In the genomic region with DNA sequence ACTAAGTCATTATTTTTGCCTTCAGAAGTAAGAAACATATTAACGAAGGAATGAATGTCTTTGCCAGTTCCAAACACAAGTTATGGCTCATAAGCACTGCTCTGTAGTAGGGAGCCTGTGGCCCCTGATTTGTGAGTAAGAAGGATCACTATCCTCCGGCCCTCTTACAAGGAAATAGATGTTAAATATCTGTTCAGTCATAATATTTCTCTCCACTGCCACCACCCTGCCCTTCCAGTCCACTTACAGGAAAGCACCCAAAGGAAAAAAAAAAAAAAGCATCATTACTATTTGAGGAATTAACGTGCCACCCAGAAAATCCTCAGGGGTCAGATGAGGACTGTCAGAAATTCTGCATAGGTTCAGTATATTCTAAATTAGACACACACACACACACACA, we compare ENCODE assay signal across 12 cellular contexts.
DNase-seq lines count a peak whose midpoint lies in the region; ATAC-seq and TF ChIP-seq lines count a peak whose summit lies in the region.
"Had no signal": no experiment of that assay in that cellular context is flagged by ENCODE, and none has a peak within 500 bp of the region (broad histone marks: within the 10 kb centered on the region; RNA-seq: fewer than 3 reads in every experiment).

No MANE protein-coding gene starts in this region.

- H3K27me3 Mint-ChIP-seq in activated CD4-positive, alpha-beta T cell treated with anti-CD3 and anti-CD28 coated beads, Interleukin-2, amount 10 ng/mL, durations not matched to agents 24 days and 14 days, result no peaks in the 10 kb centered on the region
- no peaks in the 10 kb centered on the region for H3K27me3 Mint-ChIP-seq in activated CD4-positive, alpha-beta memory T cell treated with anti-CD3 and anti-CD28 coated beads, Interleukin-2, amount 10 ng/mL, durations not matched to agents 7 days and 5 days
- H3K27me3 Mint-ChIP-seq in nephron progenitor cell (ENCODE audit: low read depth, poor library complexity), result no peaks in the 10 kb centered on the region

- H3K27ac Mint-ChIP-seq in activated CD4-positive, alpha-beta T cell treated with anti-CD3 and anti-CD28 coated beads, Interleukin-2, amount 10 ng/mL, durations not matched to agents 24 days and 14 days, result peak overlapping the region; percentile 98
- peak overlapping the region; percentile 80 for H3K27ac Mint-ChIP-seq in activated CD4-positive, alpha-beta memory T cell treated with anti-CD3 and anti-CD28 coated beads, Interleukin-2, amount 10 ng/mL, durations not matched to agents 7 days and 5 days
- H3K27ac Mint-ChIP-seq in stimulated activated effector memory CD8-positive, alpha-beta T cell treated with anti-CD3 and anti-CD28 coated beads, Interleukin-12 subunit alpha, Interleukin-12 subunit beta, amount 100 ng/mL, for 72 hours, result peak overlapping the region; percentile 96
- H3K27ac Mint-ChIP-seq in nephron progenitor cell, result no peak overlapping the region

- DNase-seq in activated CD4-positive, alpha-beta T cell treated with anti-CD3 and anti-CD28 coated beads, Interleukin-2, amount 10 ng/mL, durations not matched to agents 24 days and 14 days, result peak; percentile 56
- no peak for DNase-seq in activated CD4-positive, alpha-beta T cell treated with anti-CD3 and anti-CD28 coated beads, Interleukin-2, amount 50 U/mL, for 4 hours
- DNase-seq in activated CD4-positive, alpha-beta memory T cell treated with anti-CD3 and anti-CD28 coated beads, Interleukin-2, amount 10 ng/mL, durations not matched to agents 7 days and 5 days, result no peak
- DNase-seq in kidney glomerular epithelial cell (lab: John Stamatoyannopoulos, UW), result peak; percentile 69
- DNase-seq in stimulated activated effector memory CD8-positive, alpha-beta T cell treated with anti-CD3 and anti-CD28 coated beads, Interleukin-12 subunit alpha, Interleukin-12 subunit beta, amount 100 ng/mL, for 72 hours (ENCODE audit: low spot score in 2 of 2), result peak in 1 of 2 donors; percentile 38
- DNase-seq in nephron progenitor cell, result no peak
- no peak for DNase-seq in adrenal gland
- no peak for DNase-seq in activated CD4-positive, CD25-positive, alpha-beta regulatory T cell (lab: John Stamatoyannopoulos, UW)
- DNase-seq: hypothalamus; NCI-H2081; stimulated activated CD4-positive, alpha-beta T cell treated with anti-CD3 and anti-CD28 coated beads, Interleukin-4, amount 100 ng/mL, for 4 hours had no signal

- peaks cover 6 to 19% of the 10 kb centered on the region in 2 donors for H3K4me1 ChIP-seq in adrenal gland (replicated peaks in 1 of 2)

- peak overlapping the region; percentile 81 for H3K4me3 Mint-ChIP-seq in activated CD4-positive, alpha-beta T cell treated with anti-CD3 and anti-CD28 coated beads, Interleukin-2, amount 10 ng/mL, durations not matched to agents 24 days and 14 days
- H3K4me3 Mint-ChIP-seq in activated CD4-positive, alpha-beta memory T cell treated with anti-CD3 and anti-CD28 coated beads, Interleukin-2, amount 10 ng/mL, durations not matched to agents 7 days and 5 days, result peak overlapping the region; percentile 43
- H3K4me3 Mint-ChIP-seq in stimulated activated effector memory CD8-positive, alpha-beta T cell treated with anti-CD3 and anti-CD28 coated beads, Interleukin-12 subunit alpha, Interleukin-12 subunit beta, amount 100 ng/mL, for 72 hours, result peak overlapping the region; percentile 71
- no peak overlapping the region for H3K4me3 Mint-ChIP-seq in nephron progenitor cell

- intact Hi-C loops in activated CD4-positive, alpha-beta T cell treated with anti-CD3 and anti-CD28 coated beads, Interleukin-2, amount 10 ng/mL, durations not matched to agents 24 days and 14 days (cut with micrococcal nuclease), result loop anchor here (2.0 kb wide), 1 partner anchor 367 kb away; no protein-coding TSS in a partner anchor
- intact Hi-C loops in adrenal gland (cut with DNase I), result no loop called here

- peaks cover 0 to 21% of the 10 kb centered on the region in 2 donors for H3K36me3 ChIP-seq in adrenal gland (replicated peaks in 1 of 2)

- H3K4me3 ChIP-seq in adrenal gland, result no peak overlapping the region
- H3K4me3 ChIP-seq: A549 had no signal

- no peak for TF ChIP-seq POLR2A in adrenal gland (IDR thresholded peaks at IDR 0.05)

- peak overlapping the region in 2 of 5 donors; percentile 56 to 78 for H3K27ac ChIP-seq in adrenal gland
- H3K27ac ChIP-seq: A549 had no signal

- H3K27me3 ChIP-seq in adrenal gland, result no peaks in the 10 kb centered on the region

- H3K36me3 Mint-ChIP-seq in activated CD4-positive, alpha-beta T cell treated with anti-CD3 and anti-CD28 coated beads, Interleukin-2, amount 10 ng/mL, durations not matched to agents 24 days and 14 days (ENCODE audit: low read depth), result peaks cover 96% of the 10 kb centered on the region
- peaks cover 100% of the 10 kb centered on the region for H3K36me3 Mint-ChIP-seq in activated CD4-positive, alpha-beta memory T cell treated with anti-CD3 and anti-CD28 coated beads, Interleukin-2, amount 10 ng/mL, durations not matched to agents 7 days and 5 days (ENCODE audit: low read depth)
- peaks cover 100% of the 10 kb centered on the region for H3K36me3 Mint-ChIP-seq in stimulated activated effector memory CD8-positive, alpha-beta T cell treated with anti-CD3 and anti-CD28 coated beads, Interleukin-12 subunit alpha, Interleukin-12 subunit beta, amount 100 ng/mL, for 72 hours
- H3K36me3 Mint-ChIP-seq in nephron progenitor cell (ENCODE audit: low read depth), result peaks cover 78% of the 10 kb centered on the region

- peaks cover 89% of the 10 kb centered on the region for H3K4me1 Mint-ChIP-seq in activated CD4-positive, alpha-beta T cell treated with anti-CD3 and anti-CD28 coated beads, Interleukin-2, amount 10 ng/mL, durations not matched to agents 24 days and 14 days
- H3K4me1 Mint-ChIP-seq in activated CD4-positive, alpha-beta memory T cell treated with anti-CD3 and anti-CD28 coated beads, Interleukin-2, amount 10 ng/mL, durations not matched to agents 7 days and 5 days, result peaks cover 92% of the 10 kb centered on the region
- H3K4me1 Mint-ChIP-seq in stimulated activated effector memory CD8-positive, alpha-beta T cell treated with anti-CD3 and anti-CD28 coated beads, Interleukin-12 subunit alpha, Interleukin-12 subunit beta, amount 100 ng/mL, for 72 hours, result peaks cover 97% of the 10 kb centered on the region
- H3K4me1 Mint-ChIP-seq in nephron progenitor cell, result peaks cover 59% of the 10 kb centered on the region

- POLR2A ChIA-PET in activated CD4-positive, alpha-beta memory T cell treated with anti-CD3 and anti-CD28 coated beads, Interleukin-2, amount 10 ng/mL, durations not matched to agents 7 days and 5 days (lab: Charles Lee), result interaction anchor here (1.7 to 21.4 kb wide), 8 partner anchors 11 to 174 kb away, joined by 4 to 884 read pairs (median 18); no protein-coding TSS in a partner anchor

- TF ChIP-seq CTCF in nephron progenitor cell (IDR thresholded peaks at IDR 0.05), result no peak
- TF ChIP-seq CTCF in adrenal gland (IDR thresholded peaks at IDR 0.05), result no peak

- H3K9me3 Mint-ChIP-seq in activated CD4-positive, alpha-beta T cell treated with anti-CD3 and anti-CD28 coated beads, Interleukin-2, amount 10 ng/mL, durations not matched to agents 24 days and 14 days, result no peaks in the 10 kb centered on the region
- H3K9me3 Mint-ChIP-seq in activated CD4-positive, alpha-beta memory T cell treated with anti-CD3 and anti-CD28 coated beads, Interleukin-2, amount 10 ng/mL, durations not matched to agents 7 days and 5 days, result no peaks in the 10 kb centered on the region
- H3K9me3 Mint-ChIP-seq in stimulated activated effector memory CD8-positive, alpha-beta T cell treated with anti-CD3 and anti-CD28 coated beads, Interleukin-12 subunit alpha, Interleukin-12 subunit beta, amount 100 ng/mL, for 72 hours, result no peaks in the 10 kb centered on the region
- no peaks in the 10 kb centered on the region for H3K9me3 Mint-ChIP-seq in nephron progenitor cell

- WGBS in adrenal gland, 4 donors, result 65 to 82% (median 71%) methylated on average over 3 of the region's 3 CpGs

- no peak for ATAC-seq in stimulated activated effector memory CD8-positive, alpha-beta T cell treated with anti-CD3 and anti-CD28 coated beads, Interleukin-12 subunit alpha, Interleukin-12 subunit beta, amount 100 ng/mL, for 72 hours
- ATAC-seq: A549 had no signal

- no peaks in the 10 kb centered on the region for H3K9me3 ChIP-seq in adrenal gland (replicated peaks in 1 of 3)
- H3K9me3 ChIP-seq: A549 had no signal

- CTCF ChIA-PET in activated CD4-positive, alpha-beta memory T cell treated with anti-CD3 and anti-CD28 coated beads, Interleukin-2, amount 10 ng/mL, durations not matched to agents 7 days and 5 days (lab: Charles Lee), result interaction anchor here (0.8 to 3.2 kb wide), 8 partner anchors 16 to 367 kb away, joined by 3 to 27 read pairs (median 4); no protein-coding TSS in a partner anchor

Comparison
In these comparisons a context has a peak if more than half of its experiments do, and no peak if none do; other contexts are left out.
1. DNase-seq: peak in activated CD4-positive, alpha-beta T cell treated with anti-CD3 and anti-CD28 coated beads, Interleukin-2, amount 10 ng/mL, durations not matched to agents 24 days and 14 days (single experiment) and kidney glomerular epithelial cell (single experiment); none in activated CD4-positive, alpha-beta T cell treated with anti-CD3 and anti-CD28 coated beads, Interleukin-2, amount 50 U/mL, for 4 hours (0 of 2), activated CD4-positive, alpha-beta memory T cell treated with anti-CD3 and anti-CD28 coated beads, Interleukin-2, amount 10 ng/mL, durations not matched to agents 7 days and 5 days (single experiment), nephron progenitor cell (single experiment), adrenal gland (0 of 7) and activated CD4-positive, CD25-positive, alpha-beta regulatory T cell (0 of 4).